In the genomic region with DNA sequence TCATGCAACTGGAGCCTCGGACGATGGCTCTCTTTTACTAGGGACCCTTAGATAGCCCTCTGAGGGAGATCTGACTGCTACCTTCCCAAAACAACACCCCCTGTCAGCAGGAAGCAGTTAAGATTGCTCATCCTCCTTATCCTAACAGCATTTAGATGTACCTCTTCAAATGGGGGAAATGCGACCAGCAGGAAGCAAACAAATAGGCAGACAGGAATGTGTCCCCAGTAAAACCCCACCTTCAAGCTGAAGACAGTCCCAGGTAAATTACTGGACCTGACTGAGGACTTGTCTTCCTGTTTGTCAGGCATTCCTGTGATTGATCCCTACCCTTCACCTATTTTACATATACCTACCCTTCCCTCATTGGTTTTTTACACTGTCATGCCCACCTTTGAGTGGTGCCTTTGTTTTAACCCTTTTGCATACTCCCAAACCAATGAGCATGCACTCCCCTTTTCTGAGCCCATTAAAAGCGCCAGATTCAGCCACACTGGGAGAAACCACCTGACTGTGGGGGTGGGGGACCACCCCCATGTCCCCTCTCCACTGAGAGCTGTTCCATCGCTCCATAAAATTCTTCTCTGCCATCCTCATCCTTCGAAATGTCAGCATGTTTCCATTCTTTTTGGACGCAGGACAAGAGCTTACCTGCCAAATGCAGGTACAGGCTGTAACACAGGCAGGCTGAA, we compare ENCODE assay signal across 25 cellular contexts.
"Had no signal": no experiment of that assay in that cellular context is flagged by ENCODE, and none has a peak within 500 bp of the region (broad histone marks: within the 10 kb centered on the region; RNA-seq: fewer than 3 reads in every experiment).

No MANE protein-coding gene starts in this region.

- H3K36me3 Mint-ChIP-seq: naive thymus-derived CD4-positive, alpha-beta T cell; stimulated activated effector memory CD8-positive, alpha-beta T cell treated with anti-CD3 and anti-CD28 coated beads, Interleukin-12 subunit alpha, Interleukin-12 subunit beta, amount 100 ng/mL, for 72 hours had no signal

- H3K27ac Mint-ChIP-seq: naive thymus-derived CD4-positive, alpha-beta T cell; nephron; stimulated activated effector memory CD8-positive, alpha-beta T cell treated with anti-CD3 and anti-CD28 coated beads, Interleukin-12 subunit alpha, Interleukin-12 subunit beta, amount 100 ng/mL, for 72 hours had no signal

- H3K4me3 Mint-ChIP-seq: naive thymus-derived CD4-positive, alpha-beta T cell; nephron; stimulated activated effector memory CD8-positive, alpha-beta T cell treated with anti-CD3 and anti-CD28 coated beads, Interleukin-12 subunit alpha, Interleukin-12 subunit beta, amount 100 ng/mL, for 72 hours had no signal

- H3K4me1 Mint-ChIP-seq: naive thymus-derived CD4-positive, alpha-beta T cell; nephron; stimulated activated effector memory CD8-positive, alpha-beta T cell treated with anti-CD3 and anti-CD28 coated beads, Interleukin-12 subunit alpha, Interleukin-12 subunit beta, amount 100 ng/mL, for 72 hours had no signal

- H3K36me3 ChIP-seq: esophagus muscularis mucosa, gastroesophageal sphincter, heart left ventricle, left lung, prostate gland, right atrium auricular region, stomach, tibial nerve, upper lobe of left lung had no signal

- H3K9me3 ChIP-seq: esophagus muscularis mucosa, gastroesophageal sphincter, heart left ventricle, left lung, prostate gland, right atrium auricular region, stomach, testis, tibial nerve had no signal

- H3K4me2 ChIP-seq: smooth muscle cell had no signal

- H3K27ac ChIP-seq: esophagus muscularis mucosa, foreskin keratinocyte, gastroesophageal sphincter, heart left ventricle, left lung, prostate gland, right atrium auricular region, stomach, testis, tibial nerve, upper lobe of left lung had no signal

- H3K4me3 ChIP-seq: esophagus muscularis mucosa, gastroesophageal sphincter, heart left ventricle, left lung, prostate gland, right atrium auricular region, smooth muscle cell, stomach, testis, tibial nerve, upper lobe of left lung had no signal

- H3K9me3 Mint-ChIP-seq: nephron had no signal

- H3K27me3 ChIP-seq: esophagus muscularis mucosa, foreskin keratinocyte, heart left ventricle, left lung, right atrium auricular region, stomach, testis, tibial nerve, upper lobe of left lung had no signal

- DNase-seq: effector CD8-positive, alpha-beta T cell; foreskin keratinocyte; heart left ventricle; hippocampal formation; left cardiac atrium; left lung; mesenchymal stem cell; midbrain; naive thymus-derived CD4-positive, alpha-beta T cell; nucleus accumbens; stimulated activated CD4-positive, alpha-beta T cell treated with anti-CD3 and anti-CD28 coated beads, Interleukin-12 subunit alpha, Interleukin-12 subunit beta, amount 100 ng/mL, for 4 hours; stimulated activated CD4-positive, alpha-beta T cell treated with anti-CD3 and anti-CD28 coated beads, Interleukin-1b, Interleukin-23, amount 100 ng/mL, for 48 hours; stimulated activated CD4-positive, alpha-beta T cell treated with anti-CD3 and anti-CD28 coated beads, Interleukin-4, amount 100 ng/mL, for 1 hour; stimulated activated naive CD4-positive, alpha-beta T cell treated with Interleukin-2 at 50 U/mL for 16 hours; stomach; testis; upper lobe of left lung had no signal

- H3K27me3 Mint-ChIP-seq: naive thymus-derived CD4-positive, alpha-beta T cell had no signal

- H3K4me1 ChIP-seq: esophagus muscularis mucosa, foreskin keratinocyte, gastroesophageal sphincter, heart left ventricle, left lung, prostate gland, right atrium auricular region, stomach, testis, tibial nerve, upper lobe of left lung had no signal
